8 cellular contexts compared by ENCODE assay signal in genomic region chr3:30607032-30607833, GRCh38. TPM values are rescaled to one million over a fixed set of nuclear protein-coding genes. Genes with fewer than 3 reads are reported as not detected.
DNase-seq lines count a peak whose midpoint lies in the region; ATAC-seq, FAIRE-seq and TF ChIP-seq lines count a peak whose summit lies in the region.

No MANE protein-coding gene starts in this region.

- H3K4me1 ChIP-seq in OCI-LY3 (ENCODE audit: low read length), result peaks cover 78% of the 10 kb centered on the region
- peaks cover 83 to 85% of the 10 kb centered on the region in 2 experiments for H3K4me1 ChIP-seq in neutrophil (ENCODE audit: control insufficient read depth in 1 of 2, insufficient read depth in 1 of 2, low read depth in 1 of 2, low read length in 1 of 2)

- no peaks in the 10 kb centered on the region for H3K36me3 ChIP-seq in OCI-LY3 (replicated peaks; ENCODE audit: low read depth, low read length)
- H3K36me3 ChIP-seq in neutrophil, result no peaks in the 10 kb centered on the region

- peak overlapping the region; percentile 98 for H3K27ac Mint-ChIP-seq in activated T-helper 1 cell treated with anti-CD3 and anti-CD28 coated beads, Interleukin-12 subunit alpha, Interleukin-12 subunit beta, Interleukin-2, Interleukin-4 antibody, amounts not matched to agents 30 ng/mL and 10 ng/mL and 1 ng/mL, durations not matched to agents 14 hours and 24 hours and 36 hours
- peak overlapping the region; percentile 81 for H3K27ac Mint-ChIP-seq in type B pancreatic cell

- peak; percentile 68 for FAIRE-seq in GM18507 (lab: Jason Lieb, UNC)

- peaks cover 26% of the 10 kb centered on the region for H3K36me3 Mint-ChIP-seq in activated T-helper 1 cell treated with anti-CD3 and anti-CD28 coated beads, Interleukin-12 subunit alpha, Interleukin-12 subunit beta, Interleukin-2, Interleukin-4 antibody, amounts not matched to agents 30 ng/mL and 10 ng/mL and 1 ng/mL, durations not matched to agents 14 hours and 24 hours and 36 hours (ENCODE audit: low read depth)
- H3K36me3 Mint-ChIP-seq in type B pancreatic cell, result peaks cover 11% of the 10 kb centered on the region

- H3K4me3 Mint-ChIP-seq in activated T-helper 1 cell treated with anti-CD3 and anti-CD28 coated beads, Interleukin-12 subunit alpha, Interleukin-12 subunit beta, Interleukin-2, Interleukin-4 antibody, amounts not matched to agents 30 ng/mL and 10 ng/mL and 1 ng/mL, durations not matched to agents 14 hours and 24 hours and 36 hours, result peak overlapping the region; percentile 97
- H3K4me3 Mint-ChIP-seq in type B pancreatic cell, result peak overlapping the region; percentile 96

- intact Hi-C loops in activated T-helper 1 cell treated with anti-CD3 and anti-CD28 coated beads, Interleukin-12 subunit alpha, Interleukin-12 subunit beta, Interleukin-2, Interleukin-4 antibody, amounts not matched to agents 30 ng/mL and 10 ng/mL and 1 ng/mL, durations not matched to agents 14 hours and 24 hours and 36 hours (cut with micrococcal nuclease), result loop anchor here (2.0 to 10.0 kb wide), 5 partner anchors 132 to 1422 kb away; no protein-coding TSS in a partner anchor

- H3K9ac ChIP-seq in OCI-LY3 (ENCODE audit: low read length), result peak overlapping the region; percentile 91

- no peak for TF ChIP-seq CTCF in OCI-LY3 (IDR thresholded peaks at IDR 0.05; ENCODE audit: low read depth, low read length)
- TF ChIP-seq CTCF in foreskin fibroblast (IDR thresholded peaks at IDR 0.05; ENCODE audit: low read depth, low read length), result no peak
- TF ChIP-seq CTCF in neutrophil (IDR thresholded peaks at IDR 0.05), result no peak
- TF ChIP-seq CTCF in type B pancreatic cell (conservative IDR thresholded peaks at IDR 0.05), result no peak

- H3K27me3 Mint-ChIP-seq in activated T-helper 1 cell treated with anti-CD3 and anti-CD28 coated beads, Interleukin-12 subunit alpha, Interleukin-12 subunit beta, Interleukin-2, Interleukin-4 antibody, amounts not matched to agents 30 ng/mL and 10 ng/mL and 1 ng/mL, durations not matched to agents 14 hours and 24 hours and 36 hours (ENCODE audit: insufficient read depth), result no peaks in the 10 kb centered on the region
- H3K27me3 Mint-ChIP-seq in type B pancreatic cell, result peaks cover 16% of the 10 kb centered on the region

- H3K27ac ChIP-seq in OCI-LY3 (ENCODE audit: low read length) (peak overlapping the region; percentile 65), neutrophil (peak overlapping the region; percentile 99)

- no peaks in the 10 kb centered on the region for H3K9me3 Mint-ChIP-seq in activated T-helper 1 cell treated with anti-CD3 and anti-CD28 coated beads, Interleukin-12 subunit alpha, Interleukin-12 subunit beta, Interleukin-2, Interleukin-4 antibody, amounts not matched to agents 30 ng/mL and 10 ng/mL and 1 ng/mL, durations not matched to agents 14 hours and 24 hours and 36 hours
- peaks cover 6% of the 10 kb centered on the region for H3K9me3 Mint-ChIP-seq in type B pancreatic cell

- DNase-seq in GM18507 (ENCODE audit: extremely low spot score, insufficient read length, low read depth) (no peak), foreskin fibroblast (peak in 1 of 2 donors; percentile 70), type B pancreatic cell (ENCODE audit: extremely low spot score, unreplicated experiment) (peak; percentile 75), NCI-H2196 treated with DMSO at 0.1 percent for 48 hours (lab: John Stamatoyannopoulos, UW; ENCODE audit: unreplicated experiment) (no peak)
- DNase-seq in activated T-helper 1 cell treated with anti-CD3 and anti-CD28 coated beads, Interleukin-12 subunit alpha, Interleukin-12 subunit beta, Interleukin-2, Interleukin-4 antibody, amounts not matched to agents 30 ng/mL and 10 ng/mL and 1 ng/mL, durations not matched to agents 14 hours and 24 hours and 36 hours (ENCODE audit: low spot score), result peak; percentile 58

- H2AFZ ChIP-seq in OCI-LY3 (ENCODE audit: low read depth, low read length), result peak overlapping the region; percentile 71

- H3K4me1 Mint-ChIP-seq in activated T-helper 1 cell treated with anti-CD3 and anti-CD28 coated beads, Interleukin-12 subunit alpha, Interleukin-12 subunit beta, Interleukin-2, Interleukin-4 antibody, amounts not matched to agents 30 ng/mL and 10 ng/mL and 1 ng/mL, durations not matched to agents 14 hours and 24 hours and 36 hours (ENCODE audit: low read depth), result peaks cover 75% of the 10 kb centered on the region
- peaks cover 37% of the 10 kb centered on the region for H3K4me1 Mint-ChIP-seq in type B pancreatic cell (ENCODE audit: unreplicated experiment)

- peak overlapping the region; percentile 90 for H3K4me3 ChIP-seq in OCI-LY3 (ENCODE audit: low read length)
- peak overlapping the region; percentile 74 to 95 for H3K4me3 ChIP-seq in foreskin fibroblast (ENCODE audit: low read depth in 1 of 2, low read length in 2 of 2)
- H3K4me3 ChIP-seq in neutrophil (ENCODE audit: low read depth in 1 of 2, low read length in 1 of 2), result peak overlapping the region; percentile 78 to 94

- H3K9me3 ChIP-seq in OCI-LY3 (ENCODE audit: insufficient read depth, low read length) (no peaks in the 10 kb centered on the region), neutrophil (no peaks in the 10 kb centered on the region)

- H3K4me2 ChIP-seq in OCI-LY3 (ENCODE audit: low read length), result peak overlapping the region; percentile 98

- H3K27me3 ChIP-seq in OCI-LY3 (ENCODE audit: low read depth, low read length) (no peaks in the 10 kb centered on the region), neutrophil (no peaks in the 10 kb centered on the region)

- ATAC-seq in HG02852 (IDR thresholded peaks at IDR 0.05; ENCODE audit: unreplicated experiment), result peak; percentile 57

- H3K79me2 ChIP-seq in OCI-LY3 (ENCODE audit: low read length), result peaks cover 50% of the 10 kb centered on the region

- peaks cover 4% of the 10 kb centered on the region; the same call in 1 of the 2 replicates for H4K20me1 ChIP-seq in OCI-LY3 (ENCODE audit: insufficient read depth, low read length)

RNA-seq across cellular contexts. Expression of gene TGFBR2, which starts 0.8 kb away (rescaled TPM):
- 58.2 and 59.6 TPM in 2 replicates for total RNA-seq in activated T-helper 1 cell treated with anti-CD3 and anti-CD28 coated beads, Interleukin-12 subunit alpha, Interleukin-12 subunit beta, Interleukin-2, Interleukin-4 antibody, amounts not matched to agents 30 ng/mL and 10 ng/mL and 1 ng/mL, durations not matched to agents 14 hours and 24 hours and 36 hours
- 21.8 and 26.1 TPM in 2 replicates for total RNA-seq in type B pancreatic cell (ENCODE audit: low replicate concordance)

Comparison
In these comparisons a context has a peak if more than half of its experiments do, and no peak if none do; other contexts are left out.
1. DNase-seq: peak in activated T-helper 1 cell treated with anti-CD3 and anti-CD28 coated beads, Interleukin-12 subunit alpha, Interleukin-12 subunit beta, Interleukin-2, Interleukin-4 antibody, amounts not matched to agents 30 ng/mL and 10 ng/mL and 1 ng/mL, durations not matched to agents 14 hours and 24 hours and 36 hours (single experiment) and type B pancreatic cell (single experiment); none in GM18507 (single experiment) and NCI-H2196 treated with DMSO at 0.1 percent for 48 hours (single experiment).
2. Peak in every context shown above with its lines, with median percentiles within 50 percentile points of each other: H3K4me3 ChIP-seq.